Comparison of ENCODE assay signal across 19 cellular contexts in the genomic region with DNA sequence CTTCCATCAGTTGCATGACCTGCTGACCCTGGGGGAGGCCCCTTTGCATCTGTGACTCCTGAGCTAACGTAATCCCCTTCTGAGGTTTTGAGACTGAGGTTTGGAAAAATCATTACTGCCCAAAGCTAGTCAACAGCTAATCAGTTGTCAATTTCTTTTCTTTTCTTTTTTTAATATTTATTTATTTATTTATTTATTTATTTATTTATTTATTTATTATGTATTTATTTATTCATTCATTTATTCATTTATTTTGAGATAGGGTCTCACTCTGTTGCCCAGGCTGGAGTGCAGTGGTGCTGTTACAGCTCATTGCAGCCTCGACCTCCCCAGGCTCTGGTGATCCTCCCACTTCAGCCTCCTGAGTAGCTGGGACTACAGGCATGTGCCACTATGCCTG. TPM values are rescaled to one million over a fixed set of nuclear protein-coding genes. Genes with fewer than 3 reads are reported as not detected.
DNase-seq lines count a peak whose midpoint lies in the region; ATAC-seq, FAIRE-seq and TF ChIP-seq lines count a peak whose summit lies in the region.
"Had no signal": no experiment of that assay in that cellular context is flagged by ENCODE, and none has a peak within 500 bp of the region (broad histone marks: within the 10 kb centered on the region; RNA-seq: fewer than 3 reads in every experiment).

No MANE protein-coding gene starts in this region.

- H3K4me1 ChIP-seq in A549 (peaks cover 4% of the 10 kb centered on the region; the same call in 2 of the 3 replicates), osteoblast (ENCODE audit: insufficient read depth, low read length) (peaks cover 8% of the 10 kb centered on the region), uterus (peaks cover 0 to 3% of the 10 kb centered on the region in 2 donors), pancreas (no peaks in the 10 kb centered on the region)

- no peaks in the 10 kb centered on the region for H4K20me1 ChIP-seq in osteoblast (ENCODE audit: insufficient read depth, low read length)
- H4K20me1 ChIP-seq: BLaER1 had no signal

- TF ChIP-seq POLR2A in A549 (IDR thresholded peaks at IDR 0.05; ENCODE audit: low read length) (no peak), uterus (IDR thresholded peaks at IDR 0.05) (no peak)

- peaks cover 21% of the 10 kb centered on the region for H3K9me3 Mint-ChIP-seq in chondrocyte (ENCODE audit: low read depth)
- H3K9me3 Mint-ChIP-seq: CD4-positive, alpha-beta memory T cell had no signal

- TF ChIP-seq CTCF in A549 (IDR thresholded peaks at IDR 0.05) (no peak), chondrocyte (IDR thresholded peaks at IDR 0.05) (no peak), osteoblast (IDR thresholded peaks at IDR 0.05; ENCODE audit: extremely low read depth, low read depth, low read length) (no peak), uterus (IDR thresholded peaks at IDR 0.05) (no peak), pancreas (IDR thresholded peaks at IDR 0.05) (no peak)

- POLR2A ChIA-PET in A549 (lab: Yijun Ruan, JAX), result no interaction called here

- H3K4me3 ChIP-seq in A549 (no peak overlapping the region), osteoblast (ENCODE audit: insufficient read depth, low read length) (no peak overlapping the region), uterus (no peak overlapping the region), pancreas (no peak overlapping the region)
- H3K4me3 ChIP-seq: BLaER1 had no signal

- peaks cover 2% of the 10 kb centered on the region for H3K36me3 Mint-ChIP-seq in chondrocyte (ENCODE audit: low read depth)
- H3K36me3 Mint-ChIP-seq: CD14-positive monocyte; CD4-positive, alpha-beta memory T cell had no signal

- H3K27ac ChIP-seq in A549, result no peak overlapping the region
- H3K27ac ChIP-seq in osteoblast (ENCODE audit: low read depth, low read length), result no peak overlapping the region
- peak overlapping the region; percentile 48 to 54 for H3K27ac ChIP-seq in uterus
- no peak overlapping the region for H3K27ac ChIP-seq in pancreas
- H3K27ac ChIP-seq: 22Rv1, BLaER1 had no signal

- H3K4me3 Mint-ChIP-seq in chondrocyte (ENCODE audit: unreplicated experiment), result no peak overlapping the region
- H3K4me3 Mint-ChIP-seq: CD14-positive monocyte; CD4-positive, alpha-beta memory T cell had no signal

- no peak for DNase-seq in A549 (ENCODE audit: low read depth in 1 of 2, low spot score in 1 of 2)
- DNase-seq in chondrocyte (ENCODE audit: low spot score), result no peak
- DNase-seq in osteoblast (ENCODE audit: insufficient read length, low spot score, missing footprints), result no peak
- no peak for DNase-seq in uterus
- DNase-seq in globus pallidus (ENCODE audit: low spot score), result no peak
- no peak for DNase-seq in pancreas
- DNase-seq: CD4-positive, alpha-beta memory T cell; DMS153; DMS79; GDM1; GOT3; H7 had no signal

- H3K27me3 ChIP-seq in osteoblast (ENCODE audit: insufficient read depth, low read length) (no peaks in the 10 kb centered on the region), uterus (no peaks in the 10 kb centered on the region), pancreas (peaks cover 0 to 4% (median 0%) of the 10 kb centered on the region in 4 donors)

- H3K79me2 ChIP-seq in osteoblast (ENCODE audit: insufficient read depth, low read length), result no peaks in the 10 kb centered on the region

- H2AFZ ChIP-seq in osteoblast (ENCODE audit: low read length), result no peak overlapping the region

- H3K4me1 Mint-ChIP-seq in chondrocyte (ENCODE audit: low read depth), result peaks cover 33% of the 10 kb centered on the region
- H3K4me1 Mint-ChIP-seq: CD4-positive, alpha-beta memory T cell had no signal

- no peaks in the 10 kb centered on the region for H3K27me3 Mint-ChIP-seq in chondrocyte (ENCODE audit: low read depth)

- H3K27ac Mint-ChIP-seq in chondrocyte (ENCODE audit: unreplicated experiment), result peak overlapping the region; percentile 83
- H3K27ac Mint-ChIP-seq: CD14-positive monocyte; CD4-positive, alpha-beta memory T cell had no signal

- H3K9me3 ChIP-seq in A549, result no peaks in the 10 kb centered on the region
- H3K9me3 ChIP-seq in osteoblast (ENCODE audit: low read depth, low read length), result no peaks in the 10 kb centered on the region
- H3K9me3 ChIP-seq in uterus, result no peaks in the 10 kb centered on the region
- H3K9me3 ChIP-seq in pancreas, result no peaks in the 10 kb centered on the region

- H3K4me2 ChIP-seq in A549 (no peak overlapping the region), osteoblast (ENCODE audit: insufficient read depth, low read length) (peak overlapping the region; percentile 48)
- H3K4me2 ChIP-seq: BLaER1 had no signal

- no peak for ATAC-seq in A549
- ATAC-seq in pancreas, result no peak
- ATAC-seq in GM18858 (IDR thresholded peaks at IDR 0.05; ENCODE audit: unreplicated experiment), result no peak
- ATAC-seq: HCT116 had no signal

- no peak for TF ChIP-seq EP300 in A549 (IDR thresholded peaks at IDR 0.05)

- FAIRE-seq in A549 (lab: Jason Lieb, UNC) (no peak), pancreas (lab: Jason Lieb, UNC) (no peak)
- FAIRE-seq: GM12892, GM18507 had no signal

- 28% methylated on average over 2 of the region's 2 CpGs for WGBS in A549 (ENCODE audit: missing lambda C conversion rate)
- 62 to 79% methylated on average over 2 of the region's 2 CpGs for WGBS in pancreas, 2 donors

- intact Hi-C loops in uterus (cut with DNase I; ENCODE audit: low total_unique reads), result no loop called here
- intact Hi-C loops in pancreas (cut with DNase I), result no loop called here

- H3K36me3 ChIP-seq in osteoblast (ENCODE audit: insufficient read depth, low read length) (no peaks in the 10 kb centered on the region), uterus (no peaks in the 10 kb centered on the region), pancreas (no peaks in the 10 kb centered on the region)
- H3K36me3 ChIP-seq: BLaER1 had no signal

- no peak for TF ChIP-seq RAD21 in A549 (conservative IDR thresholded peaks at IDR 0.05 in 1 of 2, IDR thresholded peaks at IDR 0.05 in 1 of 2)

- CTCF ChIA-PET in A549 (lab: Yijun Ruan, JAX), result no interaction called here

TF ChIP-seq in A549, 52 proteins besides CTCF, POLR2A, EP300 and RAD21:
- TF ChIP-seq FOSB (CRISPR knock-in tag; IDR thresholded peaks at IDR 0.05) (no peak), ZC3H11A (IDR thresholded peaks at IDR 0.05) (peak; percentile 13; the same call in 1 of the 2 replicates)

RNA-seq across cellular contexts. Expression of a gene that starts 25.1 kb away (rescaled TPM):
- polyA plus RNA-seq in A549 (2011; rRNA removed) (32.2 and 38.5 TPM in 2 replicates), A549 (2017; fragmentation: RNase III; extraction: RNeasy Plus Mini Kit Qiagen cat#74134 plus additional on column Dnase treatment) (25.6 to 40.7 TPM (median 31.6 TPM) in 3 replicates), pancreas (10 to 100 TPM; 25.3 to 31.6 TPM)
- polyA plus RNA-seq in A549 (2012; cell fraction: cytosol; rRNA removed), result 7.9 and 11.0 TPM in 2 replicates
- 7.3 and 7.5 TPM in 2 replicates for polyA plus RNA-seq in A549 (2012; cell fraction: nucleus; rRNA removed)
- polyA minus RNA-seq in A549 (2011; rRNA and poly(A)+ RNA removed), result 30.5 and 34.9 TPM in 2 replicates
- total RNA-seq in chondrocyte (744 to 1,032 TPM (median 1,007 TPM) in 3 replicates), osteoblast (51.8 and 68.7 TPM in 2 replicates), uterus (100 to 1,000 TPM; 279 to 745 (median 469) TPM), pancreas (10 to 100 TPM in 3 of 6 donors, 1 to 10 TPM in 3; 6.2 to 22.0 (median 10.4) TPM)

Comparison
In these comparisons a context has a peak if more than half of its experiments do, and no peak if none do; other contexts are left out.
1. H3K27ac ChIP-seq: peak in uterus (2 of 2); none in A549 (0 of 2), osteoblast (single experiment) and pancreas (0 of 4).